In the genomic region with DNA sequence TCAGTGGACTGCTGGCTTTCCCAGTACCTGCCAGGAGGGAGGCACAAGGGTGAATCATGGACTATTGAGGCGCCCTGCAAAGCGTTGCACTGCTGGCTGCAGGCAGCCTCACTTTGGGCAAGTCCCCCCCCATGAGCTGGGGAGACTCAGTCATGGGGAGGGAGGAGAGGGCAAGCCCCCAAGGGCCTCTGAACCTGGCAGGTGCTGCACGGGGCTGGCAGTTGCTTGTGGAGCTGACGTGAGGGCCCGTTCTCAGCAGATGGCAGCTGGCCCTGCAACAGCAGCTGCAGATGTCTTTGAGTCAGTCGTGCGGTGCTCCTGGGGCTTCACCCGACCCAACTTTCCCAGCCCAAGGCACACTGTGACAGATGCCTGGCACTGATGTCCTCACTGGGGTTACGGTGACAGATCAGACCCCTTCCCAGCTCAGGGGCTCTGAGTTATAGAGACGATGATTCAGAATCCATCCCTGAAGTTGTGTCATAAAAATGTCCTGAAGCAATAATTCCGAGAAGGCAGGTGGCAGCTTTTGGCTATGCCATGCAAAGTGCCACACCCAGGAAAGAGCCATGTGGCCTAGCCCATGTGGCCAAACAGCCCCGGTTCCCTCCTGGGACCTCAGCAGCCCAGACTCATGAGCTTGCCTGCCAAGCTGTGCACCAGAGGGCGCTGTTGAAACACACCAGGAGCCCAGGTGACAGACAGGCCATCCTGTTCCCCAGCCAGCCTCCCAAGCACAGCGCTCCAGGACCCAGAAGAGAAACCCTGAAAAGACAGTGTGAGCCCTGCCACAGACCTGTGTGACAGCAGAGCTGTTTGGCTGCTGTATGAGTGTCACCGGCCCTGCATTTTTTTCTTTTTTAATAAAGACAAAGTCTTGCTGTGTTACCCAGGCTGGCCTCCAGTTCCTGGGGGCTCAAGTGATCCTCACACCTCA, we compare ENCODE assay signal across 1 cellular context.
TF ChIP-seq lines count a peak whose summit lies in the region.

No MANE protein-coding gene starts in this region.

TF ChIP-seq in GM23338, 12 proteins besides CTCF, POLR2A, EP300 and RAD21 (continued from another document):
- TF ChIP-seq, protein P1, sequence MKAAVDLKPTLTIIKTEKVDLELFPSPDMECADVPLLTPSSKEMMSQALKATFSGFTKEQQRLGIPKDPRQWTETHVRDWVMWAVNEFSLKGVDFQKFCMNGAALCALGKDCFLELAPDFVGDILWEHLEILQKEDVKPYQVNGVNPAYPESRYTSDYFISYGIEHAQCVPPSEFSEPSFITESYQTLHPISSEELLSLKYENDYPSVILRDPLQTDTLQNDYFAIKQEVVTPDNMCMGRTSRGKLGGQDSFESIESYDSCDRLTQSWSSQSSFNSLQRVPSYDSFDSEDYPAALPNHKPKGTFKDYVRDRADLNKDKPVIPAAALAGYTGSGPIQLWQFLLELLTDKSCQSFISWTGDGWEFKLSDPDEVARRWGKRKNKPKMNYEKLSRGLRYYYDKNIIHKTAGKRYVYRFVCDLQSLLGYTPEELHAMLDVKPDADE (IDR thresholded peaks at IDR 0.05), result no peak
- no peak for TF ChIP-seq EZH2 (IDR thresholded peaks at IDR 0.05; ENCODE audit: low read depth, unreplicated experiment)
- no peak for TF ChIP-seq POLR2AphosphoS5 (IDR thresholded peaks at IDR 0.05; ENCODE audit: low read depth)
- TF ChIP-seq, protein P2, sequence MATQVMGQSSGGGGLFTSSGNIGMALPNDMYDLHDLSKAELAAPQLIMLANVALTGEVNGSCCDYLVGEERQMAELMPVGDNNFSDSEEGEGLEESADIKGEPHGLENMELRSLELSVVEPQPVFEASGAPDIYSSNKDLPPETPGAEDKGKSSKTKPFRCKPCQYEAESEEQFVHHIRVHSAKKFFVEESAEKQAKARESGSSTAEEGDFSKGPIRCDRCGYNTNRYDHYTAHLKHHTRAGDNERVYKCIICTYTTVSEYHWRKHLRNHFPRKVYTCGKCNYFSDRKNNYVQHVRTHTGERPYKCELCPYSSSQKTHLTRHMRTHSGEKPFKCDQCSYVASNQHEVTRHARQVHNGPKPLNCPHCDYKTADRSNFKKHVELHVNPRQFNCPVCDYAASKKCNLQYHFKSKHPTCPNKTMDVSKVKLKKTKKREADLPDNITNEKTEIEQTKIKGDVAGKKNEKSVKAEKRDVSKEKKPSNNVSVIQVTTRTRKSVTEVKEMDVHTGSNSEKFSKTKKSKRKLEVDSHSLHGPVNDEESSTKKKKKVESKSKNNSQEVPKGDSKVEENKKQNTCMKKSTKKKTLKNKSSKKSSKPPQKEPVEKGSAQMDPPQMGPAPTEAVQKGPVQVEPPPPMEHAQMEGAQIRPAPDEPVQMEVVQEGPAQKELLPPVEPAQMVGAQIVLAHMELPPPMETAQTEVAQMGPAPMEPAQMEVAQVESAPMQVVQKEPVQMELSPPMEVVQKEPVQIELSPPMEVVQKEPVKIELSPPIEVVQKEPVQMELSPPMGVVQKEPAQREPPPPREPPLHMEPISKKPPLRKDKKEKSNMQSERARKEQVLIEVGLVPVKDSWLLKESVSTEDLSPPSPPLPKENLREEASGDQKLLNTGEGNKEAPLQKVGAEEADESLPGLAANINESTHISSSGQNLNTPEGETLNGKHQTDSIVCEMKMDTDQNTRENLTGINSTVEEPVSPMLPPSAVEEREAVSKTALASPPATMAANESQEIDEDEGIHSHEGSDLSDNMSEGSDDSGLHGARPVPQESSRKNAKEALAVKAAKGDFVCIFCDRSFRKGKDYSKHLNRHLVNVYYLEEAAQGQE (IDR thresholded peaks at IDR 0.05; ENCODE audit: unreplicated experiment), result no peak
- no peak for TF ChIP-seq EZH2phosphoT487 (IDR thresholded peaks at IDR 0.05; ENCODE audit: unreplicated experiment)
TF ChIP-seq in GM23338: peak in this region for 0.
